Comparison of ENCODE assay signal across 9 cellular contexts in the genomic region with DNA sequence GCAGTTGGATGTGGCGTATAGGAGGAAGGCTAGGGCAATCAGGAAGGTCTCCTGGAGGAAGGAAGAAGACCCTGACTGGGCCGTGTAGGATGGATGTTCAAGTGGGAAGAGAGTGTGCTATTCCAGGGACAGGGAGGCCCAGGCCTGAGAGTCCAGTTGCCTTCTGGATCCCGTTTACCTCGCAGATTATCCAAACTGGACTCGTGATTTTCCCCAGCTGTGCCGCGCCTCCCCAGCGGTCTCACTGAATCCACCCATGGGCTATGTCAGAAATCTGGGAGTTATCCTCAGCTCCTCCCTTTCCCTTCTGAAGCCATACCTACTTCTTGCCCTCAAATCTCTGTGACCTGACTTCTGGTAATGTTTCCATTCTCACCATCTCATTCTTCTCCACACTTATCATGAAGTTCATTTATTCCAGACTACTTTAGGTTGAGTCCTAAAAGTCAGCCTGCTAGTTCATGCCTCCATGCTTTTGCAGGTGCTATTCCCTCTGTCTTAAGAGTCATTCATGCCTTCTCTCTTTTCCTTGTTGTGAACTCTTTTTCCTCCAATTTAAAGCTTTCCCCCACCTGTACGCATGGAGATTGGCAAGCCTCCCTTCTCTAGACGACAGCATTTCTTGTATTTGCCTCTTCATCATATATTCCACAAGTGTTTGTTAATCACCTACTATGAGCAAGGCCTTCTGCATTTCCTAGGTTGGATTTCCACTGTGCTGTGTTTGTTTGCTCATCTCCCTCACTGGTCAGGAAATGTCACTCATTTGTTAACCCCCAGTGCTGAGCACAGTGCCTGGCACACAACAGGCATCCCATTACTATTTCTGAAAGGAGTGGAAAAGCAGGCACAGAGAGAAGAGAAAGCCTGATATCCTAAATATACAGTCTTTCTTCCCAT. TPM values are rescaled to one million over a fixed set of nuclear protein-coding genes. Genes with fewer than 3 reads are reported as not detected.
DNase-seq lines count a peak whose midpoint lies in the region; ATAC-seq and TF ChIP-seq lines count a peak whose summit lies in the region.
"Had no signal": no experiment of that assay in that cellular context is flagged by ENCODE, and none has a peak within 500 bp of the region (broad histone marks: within the 10 kb centered on the region; RNA-seq: fewer than 3 reads in every experiment).

No MANE protein-coding gene starts in this region.

- H3K9me3 Mint-ChIP-seq in GM23338 = no peaks in the 10 kb centered on the region
- no peaks in the 10 kb centered on the region for H3K9me3 Mint-ChIP-seq in T-cell

- no peak for DNase-seq in GM23338 (ENCODE audit: low spot score)
- DNase-seq in T-cell = no peak
- DNase-seq in HuH-7 (ENCODE audit: low spot score) = no peak
- no peak for DNase-seq in NOMO-1 treated with dmso at 0.1 percent for 144 hours (lab: John Stamatoyannopoulos, UW; ENCODE audit: unreplicated experiment)
- no peak for DNase-seq in anterior cingulate cortex (lab: John Stamatoyannopoulos, UW)

- H3K4me1 ChIP-seq in GM23338 (ENCODE audit: insufficient read depth) = peaks cover 7% of the 10 kb centered on the region
- H3K4me1 ChIP-seq in iPS-15b (ENCODE audit: control insufficient read depth, insufficient read depth, low read length) = peaks cover 10% of the 10 kb centered on the region
- peaks cover 46% of the 10 kb centered on the region for H3K4me1 ChIP-seq in stomach smooth muscle (ENCODE audit: control insufficient read depth, insufficient read depth, low read length)

- POLR2A ChIA-PET in T-cell (lab: Charles Lee) = interaction anchor here in 1 of 2 donors (0.5 to 0.7 kb wide), 3 partner anchors 43 to 1163 kb away, joined by 3 to 5 read pairs (median 3); no protein-coding TSS in a partner anchor

- H3K36me3 Mint-ChIP-seq in GM23338 (ENCODE audit: low read depth) = no peaks in the 10 kb centered on the region; the same call in 1 of the 3 replicates
- peaks cover 1% of the 10 kb centered on the region for H3K36me3 Mint-ChIP-seq in T-cell

- TF ChIP-seq CTCF in GM23338 (conservative IDR thresholded peaks at IDR 0.05; ENCODE audit: low read depth in 2 of 2) = no peak

- H2AFZ ChIP-seq in GM23338 = 0 out of 2 replicates have a peak overlapping the region, but pooled peaks have one; percentile 85

- CTCF ChIA-PET in T-cell (lab: Charles Lee) = interaction anchor here (0.8 to 2.0 kb wide), 3 partner anchors 11 to 140 kb away, joined by 3 to 7 read pairs (median 3); a partner anchor contains a TSS

- peaks cover 4% of the 10 kb centered on the region for H3K27me3 Mint-ChIP-seq in GM23338 (ENCODE audit: insufficient read depth, low read depth, poor library complexity)
- H3K27me3 Mint-ChIP-seq in T-cell = no peaks in the 10 kb centered on the region
- H3K27me3 Mint-ChIP-seq: activated naive CD8-positive, alpha-beta T cell had no signal

- H3K27ac Mint-ChIP-seq in GM23338 (no peak overlapping the region), T-cell (no peak overlapping the region)
- H3K27ac Mint-ChIP-seq: activated naive CD8-positive, alpha-beta T cell had no signal

- no peaks in the 10 kb centered on the region for H3K36me3 ChIP-seq in GM23338 (ENCODE audit: insufficient read depth)
- no peaks in the 10 kb centered on the region for H3K36me3 ChIP-seq in iPS-15b (ENCODE audit: control insufficient read depth, insufficient read depth, low read length)
- peaks cover 0 to 2% of the 10 kb centered on the region in 2 donors for H3K36me3 ChIP-seq in stomach smooth muscle (ENCODE audit: control insufficient read depth in 2 of 2, insufficient read depth in 2 of 2, low read length in 2 of 2)

- H4K20me1 ChIP-seq in GM23338 (replicated peaks; ENCODE audit: insufficient read depth) = peaks cover 16% of the 10 kb centered on the region; the same call in 1 of the 2 replicates

- peak overlapping the region; percentile 97; the same call in 1 of the 2 replicates for H3K27ac ChIP-seq in GM23338 (ENCODE audit: low read depth)
- H3K27ac ChIP-seq in adipose tissue (ENCODE audit: low read depth, low read length) = peak overlapping the region; percentile 97
- peak overlapping the region; percentile 98 for H3K27ac ChIP-seq in stomach smooth muscle (ENCODE audit: low read length)

- WGBS in adipose tissue, 3 donors = 25 to 36% (median 27%) methylated on average over 10 of the region's 10 CpGs

- no peaks in the 10 kb centered on the region for H3K9me2 ChIP-seq in GM23338 (ENCODE audit: insufficient read depth)

- peaks cover 36% of the 10 kb centered on the region for H3K79me2 ChIP-seq in GM23338 (replicated peaks; ENCODE audit: insufficient read depth)

- ATAC-seq in GM23338 (peak; percentile 35), T-cell (replicated peaks in 1 of 4) (no peak)

- peak overlapping the region; percentile 97 for H3K9ac ChIP-seq in iPS-15b (ENCODE audit: low read depth, low read length)
- H3K9ac ChIP-seq in stomach smooth muscle (ENCODE audit: low read length in 2 of 2) = peak overlapping the region; percentile 99 to 100

- H3K9me3 ChIP-seq in iPS-15b (ENCODE audit: control insufficient read depth, insufficient read depth, low read length) (no peaks in the 10 kb centered on the region), stomach smooth muscle (ENCODE audit: control insufficient read depth in 2 of 2, low read length in 2 of 2) (no peaks in the 10 kb centered on the region)

- H3F3A ChIP-seq in GM23338 (replicated peaks; ENCODE audit: low read depth) = no peaks in the 10 kb centered on the region

- no peaks in the 10 kb centered on the region for H3K27me3 ChIP-seq in GM23338 (ENCODE audit: insufficient read depth)
- no peaks in the 10 kb centered on the region for H3K27me3 ChIP-seq in iPS-15b (ENCODE audit: control insufficient read depth, insufficient read depth, low read length)
- H3K27me3 ChIP-seq in stomach smooth muscle (ENCODE audit: control insufficient read depth in 1 of 2, insufficient read depth in 2 of 2, low read length in 2 of 2) = no peaks in the 10 kb centered on the region

- H3K4me3 Mint-ChIP-seq in GM23338 (no peak overlapping the region), T-cell (no peak overlapping the region)
- H3K4me3 Mint-ChIP-seq: activated naive CD8-positive, alpha-beta T cell had no signal

- peak overlapping the region; percentile 88 for H3K4me2 ChIP-seq in GM23338

- H3K4me3 ChIP-seq in GM23338 (peak overlapping the region; percentile 94), iPS-15b (ENCODE audit: low read depth, low read length) (peak overlapping the region; percentile 98), stomach smooth muscle (ENCODE audit: low read length in 2 of 2) (peak overlapping the region; percentile 92 to 94)

- H3K4me1 Mint-ChIP-seq in GM23338 (peaks cover 8% of the 10 kb centered on the region; the same call in 2 of the 3 replicates), T-cell (peaks cover 21 to 34% (median 32%) of the 10 kb centered on the region in 3 donors)

TF ChIP-seq in GM23338, 12 proteins besides CTCF, POLR2A, EP300 and RAD21 (continues in another document):
- TF ChIP-seq JUNB (IDR thresholded peaks at IDR 0.05; ENCODE audit: unreplicated experiment) = no peak
- no peak for TF ChIP-seq ZNF331 (CRISPR knock-in tag; IDR thresholded peaks at IDR 0.05; ENCODE audit: low read depth)
- TF ChIP-seq POLR2AphosphoS5 (IDR thresholded peaks at IDR 0.05; ENCODE audit: low read depth) = no peak
- no peak for TF ChIP-seq EZH2phosphoT487 (IDR thresholded peaks at IDR 0.05; ENCODE audit: unreplicated experiment)
- TF ChIP-seq CREB1 (CRISPR knock-in tag; IDR thresholded peaks at IDR 0.05; ENCODE audit: low read depth) = no peak
- TF ChIP-seq, protein P1, sequence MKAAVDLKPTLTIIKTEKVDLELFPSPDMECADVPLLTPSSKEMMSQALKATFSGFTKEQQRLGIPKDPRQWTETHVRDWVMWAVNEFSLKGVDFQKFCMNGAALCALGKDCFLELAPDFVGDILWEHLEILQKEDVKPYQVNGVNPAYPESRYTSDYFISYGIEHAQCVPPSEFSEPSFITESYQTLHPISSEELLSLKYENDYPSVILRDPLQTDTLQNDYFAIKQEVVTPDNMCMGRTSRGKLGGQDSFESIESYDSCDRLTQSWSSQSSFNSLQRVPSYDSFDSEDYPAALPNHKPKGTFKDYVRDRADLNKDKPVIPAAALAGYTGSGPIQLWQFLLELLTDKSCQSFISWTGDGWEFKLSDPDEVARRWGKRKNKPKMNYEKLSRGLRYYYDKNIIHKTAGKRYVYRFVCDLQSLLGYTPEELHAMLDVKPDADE (IDR thresholded peaks at IDR 0.05) = no peak

RNA-seq across cellular contexts. Expression of a gene that starts 2.7 kb away (rescaled TPM):
- total RNA-seq in GM23338 (2014; rRNA removed; shearing (Covaris generic)) = 4.6 and 5.3 TPM in 2 replicates
- polyA plus RNA-seq in GM23338 (2016; fragmentation: Nextera tagmentation; extraction: Ambion mirVana) (2.9 and 3.2 TPM in 2 replicates), adipose tissue (10 to 100 TPM in 2 of 3 donors, 1 to 10 TPM in 1; 5.6 to 29.8 (median 15.4) TPM)
- total RNA-seq in T-cell = 1 to 10 TPM; 1.1 to 2.4 (median 2.2) TPM
